ENCODE assay signal across 1 cellular context in genomic region chr11:65711785-65712632, GRCh38.
TF ChIP-seq lines count a peak whose summit lies in the region.

KAT5 (plus strand) TSS chr11:65712252; CDS start chr11:65712268, 16 bp downstream.

TF ChIP-seq in K562, 482 proteins besides CTCF, POLR2A, EP300 and RAD21 (continued from another document and continues in another):
- no peak; a peak in 1 of 4 replicates for TF ChIP-seq ZMIZ1 (IDR thresholded peaks at IDR 0.05; ENCODE audit: low read depth in 2 of 2, low read length in 2 of 2)
- TF ChIP-seq ZKSCAN8 (CRISPR knock-in tag; IDR thresholded peaks at IDR 0.05): 0 out of 2 replicates have a peak, but pooled peaks have one; percentile 52
- TF ChIP-seq CREB3L1 (IDR thresholded peaks at IDR 0.05; ENCODE audit: borderline replicate concordance, low read depth): peak; percentile 96
- peak; percentile 99 for TF ChIP-seq SIN3B (IDR thresholded peaks at IDR 0.05; ENCODE audit: low read depth)
- TF ChIP-seq HOMEZ (CRISPR knock-in tag; IDR thresholded peaks at IDR 0.05): peak; percentile 76
- peak; percentile 19 to 51; a peak in 1 of 4 replicates for TF ChIP-seq TEAD1 (CRISPR knock-in tag; IDR thresholded peaks at IDR 0.05)
- TF ChIP-seq YY1 (IDR thresholded peaks at IDR 0.05; ENCODE audit: borderline replicate concordance in 1 of 3, control insufficient read depth in 1 of 3, extremely low read depth in 1 of 3, insufficient read depth in 3 of 3, insufficient read length in 1 of 3, insufficient replicate concordance in 2 of 3, low read depth in 1 of 3, low read length in 2 of 3): peak; percentile 78 to 95 (median 91)
- TF ChIP-seq SIRT6 (IDR thresholded peaks at IDR 0.05; ENCODE audit: low read depth, low read length): no peak
- TF ChIP-seq ZNF668 (CRISPR knock-in tag; IDR thresholded peaks at IDR 0.05): peak; percentile 78; the same call in 1 of the 2 replicates
- peak; percentile 64; the same call in 1 of the 2 replicates for TF ChIP-seq ZFP91 (CRISPR knock-in tag; IDR thresholded peaks at IDR 0.05)
- TF ChIP-seq FOXA3 (CRISPR knock-in tag; conservative IDR thresholded peaks at IDR 0.05 in 1 of 2, IDR thresholded peaks at IDR 0.05 in 1 of 2): no peak
- peak; percentile 48; the same call in 1 of the 2 replicates for TF ChIP-seq ATF4 (CRISPR knock-in tag; IDR thresholded peaks at IDR 0.05)
- peak in 1 of 2 experiments; percentile 83; a peak in 1 of 4 replicates for TF ChIP-seq ZNF318 (IDR thresholded peaks at IDR 0.05; ENCODE audit: borderline replicate concordance in 1 of 2, low read depth in 1 of 2)
- TF ChIP-seq ARID2 (IDR thresholded peaks at IDR 0.05): no peak
- no peak for TF ChIP-seq GATA2 (CRISPR knock-in tag; IDR thresholded peaks at IDR 0.05)
- no peak for TF ChIP-seq ZSCAN29 (IDR thresholded peaks at IDR 0.05)
- TF ChIP-seq ZNF445 (CRISPR knock-in tag; IDR thresholded peaks at IDR 0.05; ENCODE audit: low read depth): peak; percentile 27; the same call in 1 of the 2 replicates
- no peak for TF ChIP-seq ATF2 (CRISPR knock-in tag; IDR thresholded peaks at IDR 0.05)
- TF ChIP-seq XRCC4 (IDR thresholded peaks at IDR 0.05; ENCODE audit: extremely low read depth, insufficient read depth, insufficient read length): no peak
- TF ChIP-seq RNF219 (CRISPR knock-in tag; IDR thresholded peaks at IDR 0.05): no peak
- peak; percentile 74 for TF ChIP-seq MXD1 (CRISPR knock-in tag; IDR thresholded peaks at IDR 0.05; ENCODE audit: borderline replicate concordance, poor library complexity, severe bottlenecking)
- TF ChIP-seq KLF10 (CRISPR knock-in tag; IDR thresholded peaks at IDR 0.05): no peak
- no peak for TF ChIP-seq ZC3H11A (IDR thresholded peaks at IDR 0.05; ENCODE audit: low read depth, low read length)
- TF ChIP-seq TAF1 (IDR thresholded peaks at IDR 0.05; ENCODE audit: control insufficient read depth, extremely low read depth, insufficient read depth, low read length, severe bottlenecking): peak; percentile 81
- TF ChIP-seq POLR2AphosphoS5 (IDR thresholded peaks at IDR 0.05; ENCODE audit: control insufficient read depth, insufficient read depth, low read depth, low read length): peak; percentile 51
- TF ChIP-seq NR2C2 (CRISPR knock-in tag; IDR thresholded peaks at IDR 0.05): peak; percentile 86
- peak; percentile 91 for TF ChIP-seq NR2C2 (tag; IDR thresholded peaks at IDR 0.05)
- TF ChIP-seq CHD4 (IDR thresholded peaks at IDR 0.05; ENCODE audit: insufficient read depth, insufficient replicate concordance, low read depth, low read length, poor library complexity, severe bottlenecking): no peak
- TF ChIP-seq ELK1 (CRISPR knock-in tag; IDR thresholded peaks at IDR 0.05): no peak
- TF ChIP-seq TEAD2 (tag; IDR thresholded peaks at IDR 0.05): no peak
